Comparison of ENCODE assay signal across 14 cellular contexts in genomic region chr3:16927485-16927884, GRCh38. TPM values are rescaled to one million over a fixed set of nuclear protein-coding genes. Genes with fewer than 3 reads are reported as not detected.
DNase-seq lines count a peak whose midpoint lies in the region; ATAC-seq, FAIRE-seq and TF ChIP-seq lines count a peak whose summit lies in the region.
"Had no signal": no experiment of that assay in that cellular context is flagged by ENCODE, and none has a peak within 500 bp of the region (broad histone marks: within the 10 kb centered on the region; RNA-seq: fewer than 3 reads in every experiment).

No MANE protein-coding gene starts in this region.

- no peak overlapping the region for H3K14ac ChIP-seq in H1 (ENCODE audit: insufficient read length)

- H3K4me2 ChIP-seq in DND-41 (ENCODE audit: insufficient read depth, low read length) = no peak overlapping the region
- H3K4me2 ChIP-seq in H1 (ENCODE audit: insufficient read depth in 1 of 2, low read depth in 2 of 2, low read length in 2 of 2) = no peak overlapping the region

- H2AFZ ChIP-seq in DND-41 (ENCODE audit: low read depth, low read length) = no peak overlapping the region
- H2AFZ ChIP-seq in H1 (ENCODE audit: low read length) = no peak overlapping the region

- peak; percentile 27 to 50; a peak in 3 of 4 replicates for TF ChIP-seq RAD21 in H1 (IDR thresholded peaks at IDR 0.05 in 1 of 2, conservative IDR thresholded peaks at IDR 0.05 in 1 of 2; ENCODE audit: low read depth in 2 of 2, low read length in 2 of 2)

- H3K23me2 ChIP-seq in H1 (ENCODE audit: low read depth, low read length) = no peaks in the 10 kb centered on the region

- H3K56ac ChIP-seq in H1 (replicated peaks; ENCODE audit: insufficient read length, low read depth, low read length) = no peak overlapping the region

- POLR2A ChIA-PET in H1 (lab: Charles Lee; ENCODE audit: partially characterized antibody) = interaction anchor here (1.7 kb wide), 1 partner anchor 13 kb away, joined by 4 read pairs; no protein-coding TSS in a partner anchor

- ATAC-seq in DND-41 (ENCODE audit: insufficient read depth, low read depth) (peak; percentile 53; the same call in 1 of the 3 replicates), HG03159 (IDR thresholded peaks at IDR 0.05; ENCODE audit: unreplicated experiment) (peak; percentile 50), HG03378 (IDR thresholded peaks at IDR 0.05; ENCODE audit: unreplicated experiment) (no peak)
- ATAC-seq: gastroesophageal sphincter had no signal

- H4K20me1 ChIP-seq in DND-41 (ENCODE audit: insufficient read depth, low read length) (peaks cover 10% of the 10 kb centered on the region), H1 (replicated peaks in 1 of 2; ENCODE audit: control insufficient read depth in 1 of 2, insufficient read depth in 2 of 2, low read length in 2 of 2) (no peaks in the 10 kb centered on the region)

- H3K9ac ChIP-seq in DND-41 (ENCODE audit: low read depth, low read length) = no peak overlapping the region
- H3K9ac ChIP-seq in H1 (replicated peaks in 1 of 4; ENCODE audit: extremely low read depth in 1 of 4, low read depth in 3 of 4, low read length in 3 of 4) = no peak overlapping the region
- no peak overlapping the region for H3K9ac ChIP-seq in kidney (ENCODE audit: low read length in 2 of 2)

- DNase-seq in DND-41 (no peak), GM18507 (ENCODE audit: extremely low spot score, insufficient read length, low read depth) (no peak), H1 (ENCODE audit: low read depth in 1 of 2, low spot score in 2 of 2) (no peak), left ventricle myocardium inferior (no peak), NCI-H1694 (lab: John Stamatoyannopoulos, UW) (no peak), kidney (no peak)
- DNase-seq: activated T-cell treated with anti-CD3 and anti-CD28 coated beads for 4 hours, amygdala, GDM1, NCI-H345 had no signal

- intact Hi-C loops in left ventricle myocardium inferior (cut with micrococcal nuclease) (no loop called here), kidney (cut with DNase I) (no loop called here)

- H3K4ac ChIP-seq in H1 (replicated peaks; ENCODE audit: insufficient read length, low read depth, low read length) = no peak overlapping the region

- H3K79me2 ChIP-seq in DND-41 (ENCODE audit: insufficient read depth, low read length) (peaks cover 27% of the 10 kb centered on the region), H1 (ENCODE audit: control insufficient read depth in 1 of 2, insufficient read depth in 2 of 2, low read length in 2 of 2) (peaks cover 3 to 20% of the 10 kb centered on the region in 2 experiments; a peak in 3 of 4 replicates)

- no peak for TF ChIP-seq POLR2A in H1 (IDR thresholded peaks at IDR 0.05; ENCODE audit: control extremely low read depth in 1 of 2, low read depth in 2 of 2, low read length in 2 of 2)

- WGBS in H1 (ENCODE audit: extremely low coverage in 1 of 2, insufficient coverage in 1 of 2, insufficient read length in 1 of 2, insufficient replicate concordance in 2 of 2, low coverage in 1 of 2, low lambda C conversion rate in 2 of 2, missing lambda C conversion rate in 1 of 2), 2 experiments = 67% methylated on average over 1 of the region's 1 CpG; no CpG with 5 or more reads in 1 of the 2 experiments

- H2BK5ac ChIP-seq in H1 (ENCODE audit: low read depth, low read length) = no peak overlapping the region

- H2BK20ac ChIP-seq in H1 (ENCODE audit: low read length) = no peak overlapping the region

- no peaks in the 10 kb centered on the region for H3K79me1 ChIP-seq in H1 (ENCODE audit: low read depth, low read length)

- H3K4me3 ChIP-seq in DND-41 (ENCODE audit: low read depth in 1 of 2, low read length in 2 of 2) (no peak overlapping the region), H1 (ENCODE audit: extremely low read depth in 1 of 4, insufficient read depth in 2 of 4, low read depth in 3 of 4, low read length in 4 of 4) (no peak overlapping the region), left ventricle myocardium inferior (no peak overlapping the region), kidney (ENCODE audit: low read length in 2 of 2) (no peak overlapping the region)
- H3K4me3 ChIP-seq: gastroesophageal sphincter, SK-N-MC had no signal

- no peak overlapping the region for H2AK5ac ChIP-seq in H1 (ENCODE audit: low read depth, low read length)

- H3K18ac ChIP-seq in H1 (ENCODE audit: extremely low read depth, low read length) = no peak overlapping the region

- H4K91ac ChIP-seq in H1 (replicated peaks; ENCODE audit: insufficient read length, low read length) = no peak overlapping the region

- no peaks in the 10 kb centered on the region for H3K4me1 ChIP-seq in DND-41 (ENCODE audit: insufficient read depth, low read length)
- H3K4me1 ChIP-seq in H1 (replicated peaks in 1 of 4; ENCODE audit: control insufficient read depth in 3 of 4, insufficient read depth in 4 of 4, low read length in 3 of 4) = peaks cover 0 to 4% (median 2%) of the 10 kb centered on the region in 4 experiments; a peak in 4 of 7 replicates
- peaks cover 55% of the 10 kb centered on the region for H3K4me1 ChIP-seq in left ventricle myocardium inferior
- peaks cover 0 to 3% of the 10 kb centered on the region in 2 donors for H3K4me1 ChIP-seq in kidney (ENCODE audit: control insufficient read depth in 1 of 2, insufficient read depth in 1 of 2, low read depth in 1 of 2, low read length in 2 of 2)

- H3K23ac ChIP-seq in H1 (ENCODE audit: insufficient read length) = no peak overlapping the region

- H3K9me3 ChIP-seq in DND-41 (ENCODE audit: insufficient read depth, low read length, severe bottlenecking) = peaks cover 7% of the 10 kb centered on the region
- 0 out of 4 replicates have a peak, but pooled peaks cover 3% of the 10 kb centered on the region in 2 experiments for H3K9me3 ChIP-seq in H1 (ENCODE audit: insufficient read depth in 2 of 2, low read depth in 1 of 2, low read length in 1 of 2)
- H3K9me3 ChIP-seq in left ventricle myocardium inferior (replicated peaks) = peaks cover 28% of the 10 kb centered on the region
- H3K9me3 ChIP-seq in kidney (ENCODE audit: control insufficient read depth in 1 of 2, low read length in 2 of 2) = no peaks in the 10 kb centered on the region

- H3K27ac ChIP-seq in DND-41 (ENCODE audit: low read length) (no peak overlapping the region), H1 (ENCODE audit: low read depth, low read length) (no peak overlapping the region), left ventricle myocardium inferior (replicated peaks) (no peak overlapping the region), kidney (ENCODE audit: low read depth in 2 of 2, low read length in 2 of 2) (no peak overlapping the region)
- H3K27ac ChIP-seq: gastroesophageal sphincter, SK-N-MC had no signal

- no peak overlapping the region for H4K5ac ChIP-seq in H1 (ENCODE audit: insufficient read length, low read depth, low read length)

- CTCF ChIA-PET in H1 (lab: Charles Lee; ENCODE audit: partially characterized antibody) = interaction anchor here (0.6 to 1.8 kb wide), 13 partner anchors 9 to 374 kb away, joined by 3 to 8 read pairs (median 4); no protein-coding TSS in a partner anchor

- no peaks in the 10 kb centered on the region for H3K27me3 ChIP-seq in DND-41 (ENCODE audit: insufficient read depth, low read length, poor library complexity)
- H3K27me3 ChIP-seq in H1 (replicated peaks in 1 of 4; ENCODE audit: control insufficient read depth in 3 of 4, extremely low read depth in 1 of 4, insufficient read depth in 3 of 4, low read length in 3 of 4) = no peaks in the 10 kb centered on the region
- H3K27me3 ChIP-seq in left ventricle myocardium inferior (ENCODE audit: low read depth) = no peaks in the 10 kb centered on the region
- H3K27me3 ChIP-seq: gastroesophageal sphincter had no signal

- no peak for TF ChIP-seq EP300 in H1 (IDR thresholded peaks at IDR 0.05; ENCODE audit: borderline replicate concordance in 1 of 2, low read depth in 2 of 2, low read length in 2 of 2)

- peak; percentile 80 for FAIRE-seq in GM18507 (lab: Jason Lieb, UNC)
- no peak for FAIRE-seq in H1 (lab: Jason Lieb, UNC)
- FAIRE-seq in kidney (lab: Jason Lieb, UNC) = no peak

- H2BK12ac ChIP-seq in H1 (ENCODE audit: low read depth, low read length) = no peak overlapping the region

- no peak overlapping the region for H2BK120ac ChIP-seq in H1 (replicated peaks; ENCODE audit: low read depth, low read length)

- H2BK15ac ChIP-seq in H1 (ENCODE audit: low read length) = no peak overlapping the region

- H4K8ac ChIP-seq in H1 (ENCODE audit: extremely low read depth, insufficient read depth, low read length) = no peak overlapping the region

- TF ChIP-seq CTCF in DND-41 (IDR thresholded peaks at IDR 0.05; ENCODE audit: borderline replicate concordance, extremely low read depth, low read length, poor library complexity, severe bottlenecking) (peak; percentile 24), H1 (IDR thresholded peaks at IDR 0.05; ENCODE audit: control extremely low read depth in 1 of 3, insufficient read depth in 1 of 3, low read depth in 1 of 3, low read length in 3 of 3) (peak; percentile 23 to 34 (median 29)), left ventricle myocardium inferior (IDR thresholded peaks at IDR 0.05; ENCODE audit: borderline replicate concordance) (no peak), kidney (IDR thresholded peaks at IDR 0.05; ENCODE audit: borderline replicate concordance, extremely low read depth, insufficient read depth) (no peak)

- H3K36me3 ChIP-seq in DND-41 (ENCODE audit: insufficient read depth, low read length) (no peaks in the 10 kb centered on the region), H1 (ENCODE audit: control insufficient read depth in 2 of 4, insufficient read depth in 4 of 4, low read length in 3 of 4) (no peaks in the 10 kb centered on the region), left ventricle myocardium inferior (peaks cover 6% of the 10 kb centered on the region), kidney (ENCODE audit: control insufficient read depth in 1 of 2, insufficient read depth in 2 of 2, low read length in 2 of 2) (no peaks in the 10 kb centered on the region)
- H3K36me3 ChIP-seq: gastroesophageal sphincter had no signal

TF ChIP-seq in H1, 55 proteins besides CTCF, POLR2A, EP300 and RAD21 (continues in another document):
- no peak for TF ChIP-seq SIN3A (conservative IDR thresholded peaks at IDR 0.05 in 1 of 2, IDR thresholded peaks at IDR 0.05 in 1 of 2; ENCODE audit: low read depth in 1 of 2, low read length in 2 of 2)

RNA-seq across cellular contexts. Expression of gene PLCL2, which starts 42.7 kb away (rescaled TPM):
- 6.8 and 7.3 TPM in 2 replicates for total RNA-seq in H1 (2021; fragmentation: NEBNext Ultra II Directional; extraction: Animal tissue kit (Norgen Biotek cat#: 25700))
- polyA plus RNA-seq in H1 (2011; rRNA removed) (3.1 and 3.5 TPM in 2 replicates), kidney (ENCODE audit: insufficient read depth, low read depth, low replicate concordance) (10.5 TPM)
- 6.2 TPM for polyA plus RNA-seq in H1 (2011; cell fraction: cytosol; rRNA removed)
- polyA plus RNA-seq in H1 (2011; cell fraction: nucleus; rRNA removed) = 4.4 TPM
- polyA plus RNA-seq in H1 (2012, experiment 1 of 2) = 7.1 to 13.4 TPM (median 9.4 TPM) in 4 replicates
- 0.71 TPM for polyA plus RNA-seq in H1 (2012, experiment 2 of 2)
- 2.3 TPM for polyA plus RNA-seq in H1 (2013, experiment 1 of 2)
- 2.0 TPM for polyA plus RNA-seq in H1 (2013, experiment 2 of 2)
- 23.7 and 25.5 TPM in 2 replicates for polyA minus RNA-seq in H1 (2011; rRNA and poly(A)+ RNA removed)
- polyA minus RNA-seq in H1 (2011; cell fraction: cytosol; rRNA and poly(A)+ RNA removed) = 10.6 TPM
- 44.7 TPM for polyA minus RNA-seq in H1 (2011; cell fraction: nucleus; rRNA and poly(A)+ RNA removed)
- total RNA-seq in left ventricle myocardium inferior (48.1 TPM), kidney (19.1 TPM)

Comparison
In these comparisons a context has a peak if more than half of its experiments do, and no peak if none do; other contexts are left out.
1. CTCF ChIP-seq: peak in DND-41 (single experiment) and H1 (3 of 3); none in left ventricle myocardium inferior (single experiment) and kidney (single experiment).